8 cellular contexts compared by ENCODE assay signal in genomic region chr12:52025301-52026172, GRCh38. TPM values are rescaled to one million over a fixed set of nuclear protein-coding genes. Genes with fewer than 3 reads are reported as not detected.
A peak's percentile ranks its signal among the peaks of the same experiment; 100 is the strongest.
DNase-seq lines count a peak whose midpoint lies in the region; ATAC-seq lines count a peak whose summit lies in the region.

No MANE protein-coding gene starts in this region.

- peak; percentile 90 for DNase-seq in GM03348 (ENCODE audit: low spot score)
- DNase-seq in NCI-H524 (lab: John Stamatoyannopoulos, UW), result peak; percentile 71 to 85
- DNase-seq in activated CD4-positive, alpha-beta T cell treated with anti-CD3 and anti-CD28 coated beads for 4 hours, result peak; percentile 80 to 86
- peak; percentile 86 for DNase-seq in left lobe of liver (ENCODE audit: low spot score)
- peak; percentile 67 to 87 for DNase-seq in stimulated activated CD4-positive, alpha-beta T cell treated with anti-CD3 and anti-CD28 coated beads, Interleukin-1b, Interleukin-23, amount 100 ng/mL, for 4 hours (ENCODE audit: low read depth in 2 of 2)

- peak; percentile 35 for ATAC-seq in HG03342 (IDR thresholded peaks at IDR 0.05; ENCODE audit: unreplicated experiment)
- peak; percentile 85 for ATAC-seq in left lobe of liver
- ATAC-seq in HG02884 (IDR thresholded peaks at IDR 0.05; ENCODE audit: unreplicated experiment), result no peak

- H3K27ac ChIP-seq in cingulate gyrus (ENCODE audit: low read depth, low read length), result peak overlapping the region; percentile 84

RNA-seq across cellular contexts. Expression of gene TAMALIN, which starts 18.8 kb away (rescaled TPM):
- 5.5 TPM for total RNA-seq in left lobe of liver

RNA-seq across cellular contexts. Expression of gene NR4A1, which starts 25.7 kb away (rescaled TPM):
- 5.4 TPM for total RNA-seq in left lobe of liver

RNA-seq across cellular contexts. Expression of gene ATG101, which starts 44.2 kb away (rescaled TPM):
- 18.0 TPM for total RNA-seq in left lobe of liver

RNA-seq across cellular contexts. Expression of gene SMIM41, which starts 54.0 kb away (rescaled TPM):
- total RNA-seq in left lobe of liver, result not detected
